8 cellular contexts compared by ENCODE assay signal in the genomic region with DNA sequence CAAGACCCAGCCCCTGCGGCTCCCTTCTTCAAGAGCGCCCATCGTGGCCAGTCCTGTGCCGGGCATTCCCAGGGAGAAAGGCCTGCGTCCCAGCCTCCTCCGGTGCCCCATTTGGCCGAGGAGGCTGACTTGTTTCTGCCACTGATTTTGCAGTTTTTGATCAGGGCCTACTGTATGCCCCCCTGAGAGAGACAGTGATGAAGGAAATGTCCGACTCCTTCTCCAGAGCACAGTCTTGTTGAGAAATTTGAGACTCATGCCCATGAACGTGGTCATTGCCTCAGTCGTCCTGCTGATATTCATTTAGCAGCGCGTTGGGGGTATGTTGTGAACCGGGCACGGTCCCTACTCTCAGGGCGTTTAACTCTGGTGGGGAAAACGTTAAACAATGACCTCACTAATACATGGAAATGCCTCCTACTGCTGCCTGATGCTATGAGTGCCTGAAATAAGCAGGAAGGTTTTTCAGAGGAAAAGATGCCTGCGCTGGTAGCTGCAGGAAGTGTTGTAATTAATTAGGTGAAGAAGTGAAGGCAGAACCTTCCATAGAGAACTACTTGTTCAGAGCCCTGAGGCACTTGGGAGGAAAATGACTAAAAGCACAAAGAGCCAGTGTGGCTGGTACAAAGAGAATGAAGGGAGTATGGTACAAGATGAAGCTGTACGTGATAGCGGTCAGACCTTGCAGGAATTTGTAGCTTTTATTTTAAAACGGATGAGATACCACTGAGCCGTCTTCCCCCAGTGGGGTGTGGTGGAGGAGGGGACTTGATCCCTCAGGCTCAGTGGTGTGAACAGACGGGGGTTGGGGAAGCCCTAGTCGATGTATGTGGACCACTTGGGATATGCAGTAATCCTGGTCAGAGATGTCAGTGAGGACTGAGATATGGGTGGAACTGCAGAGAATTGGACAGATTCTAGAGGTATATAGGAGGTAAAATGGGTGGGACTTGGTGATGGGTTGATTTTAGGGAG. TPM values are rescaled to one million over a fixed set of nuclear protein-coding genes. Genes with fewer than 3 reads are reported as not detected.
DNase-seq lines count a peak whose midpoint lies in the region; ATAC-seq lines count a peak whose summit lies in the region.

No MANE protein-coding gene starts in this region.

- H3K9me3 ChIP-seq in SJSA1 (replicated peaks): no peaks in the 10 kb centered on the region

- peak; percentile 46 to 50 for DNase-seq in AML-193 (lab: John Stamatoyannopoulos, UW)
- no peak for DNase-seq in SJSA1 (ENCODE audit: low read depth in 1 of 2, low spot score in 2 of 2)
- DNase-seq in foreskin melanocyte: peak; percentile 85
- no peak for DNase-seq in skeletal muscle cell (ENCODE audit: low read depth)
- DNase-seq in NCI-H2107 treated with DMSO at 0.1 percent for 48 hours (lab: John Stamatoyannopoulos, UW; ENCODE audit: unreplicated experiment): no peak

- H3K4me3 ChIP-seq in SJSA1 (peak overlapping the region; percentile 73), skeletal muscle cell (ENCODE audit: low read depth, low read length) (peak overlapping the region; percentile 100)

- H3K4me1 ChIP-seq in SJSA1 (replicated peaks): peaks cover 20% of the 10 kb centered on the region

- H3K27ac ChIP-seq in SJSA1: peak overlapping the region; percentile 51

- ATAC-seq in GM21367 (IDR thresholded peaks at IDR 0.05; ENCODE audit: unreplicated experiment) (peak; percentile 6), HG03159 (IDR thresholded peaks at IDR 0.05; ENCODE audit: unreplicated experiment) (no peak), HG03095 (IDR thresholded peaks at IDR 0.05; ENCODE audit: unreplicated experiment) (no peak)

- H3K27me3 ChIP-seq in SJSA1 (replicated peaks): no peaks in the 10 kb centered on the region

- H3K36me3 ChIP-seq in SJSA1: peaks cover 38% of the 10 kb centered on the region

RNA-seq across cellular contexts. Expression of a gene that starts 0.7 kb away (rescaled TPM):
- total RNA-seq in SJSA1 (2014; rRNA removed; shearing (Covaris generic)): 42.0 and 50.2 TPM in 2 replicates

RNA-seq across cellular contexts. Expression of a gene that starts 1.0 kb away (rescaled TPM):
- total RNA-seq in SJSA1 (2014; rRNA removed; shearing (Covaris generic)): 80.0 and 139 TPM in 2 replicates

RNA-seq across cellular contexts. Expression of a gene that starts 57.9 kb away (rescaled TPM):
- 0.05 TPM in 1 of 2 replicates, not detected in the other for total RNA-seq in SJSA1 (2014; rRNA removed; shearing (Covaris generic))

Comparison
In these comparisons a context has a peak if more than half of its experiments do, and no peak if none do; other contexts are left out.
1. DNase-seq: peak in AML-193 (2 of 2) and foreskin melanocyte (single experiment); none in SJSA1 (0 of 2), skeletal muscle cell (single experiment) and NCI-H2107 treated with DMSO at 0.1 percent for 48 hours (single experiment).